Comparison of ENCODE assay signal across 26 cellular contexts in the genomic region with DNA sequence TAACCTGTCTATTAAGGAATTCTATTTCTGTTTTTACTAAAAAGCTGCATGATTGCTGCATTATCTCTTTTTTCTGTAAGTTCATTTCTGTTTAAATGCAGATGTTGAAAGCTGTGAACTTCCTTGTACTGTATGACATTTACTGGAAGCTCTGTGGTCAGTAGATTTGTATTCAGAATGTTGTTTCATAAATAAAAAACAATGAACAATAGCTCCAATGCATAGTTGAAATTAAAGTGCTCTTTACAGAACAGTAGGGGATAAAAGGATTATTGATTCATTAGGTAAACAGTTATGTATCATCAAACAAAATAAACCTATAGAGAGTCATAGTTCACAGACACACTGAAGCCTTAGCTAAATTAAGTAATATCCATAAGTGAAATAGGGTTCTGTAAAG.
"Had no signal": no experiment of that assay in that cellular context is flagged by ENCODE, and none has a peak within 500 bp of the region (broad histone marks: within the 10 kb centered on the region; RNA-seq: fewer than 3 reads in every experiment).

No MANE protein-coding gene starts in this region.

- H3K9me3 Mint-ChIP-seq: natural killer cell; stimulated activated effector memory CD8-positive, alpha-beta T cell treated with anti-CD3 and anti-CD28 coated beads, Interleukin-12 subunit alpha, Interleukin-12 subunit beta, amount 100 ng/mL, for 72 hours; stimulated activated naive B cell treated with anti-CD40 and anti-IgM and Interleukin-4, amounts not matched to agents 10 μg/mL and 1 μg/mL and 100 μg/mL, for 72 hours; stimulated activated naive CD8-positive, alpha-beta T cell treated with anti-CD3 and anti-CD28 coated beads, Interleukin-15, Interleukin-2, amounts not matched to agents 100 ng/mL and 50 ng/mL, for 24 hours; type B pancreatic cell had no signal

- DNase-seq: natural killer cell; occipital lobe; ovary; posterior cingulate gyrus; psoas muscle; right cardiac atrium; right lobe of liver; sigmoid colon; small intestine; stimulated activated CD4-positive, alpha-beta T cell treated with anti-CD3 and anti-CD28 coated beads, Interleukin-15, amount 100 ng/mL, for 24 hours; stimulated activated CD4-positive, alpha-beta T cell treated with anti-CD3 and anti-CD28 coated beads, Interleukin-2, amount 100 ng/mL, for 24 hours; stimulated activated CD4-positive, alpha-beta T cell treated with anti-CD3 and anti-CD28 coated beads, Interleukin-2, amount 100 ng/mL, for 48 hours; stimulated activated CD4-positive, alpha-beta T cell treated with anti-CD3 and anti-CD28 coated beads, Interleukin-4, amount 100 ng/mL, for 24 hours; stimulated activated naive B cell treated with anti-CD40 and anti-IgM and Interleukin-4, amounts not matched to agents 10 μg/mL and 1 μg/mL and 100 μg/mL, for 72 hours; stimulated activated naive CD4-positive, alpha-beta T cell treated with Interleukin-2 at 50 U/mL for 16 hours; stomach; testis; tibial artery; transverse colon; upper lobe of right lung had no signal

- H3K36me3 Mint-ChIP-seq: natural killer cell; stimulated activated effector memory CD8-positive, alpha-beta T cell treated with anti-CD3 and anti-CD28 coated beads, Interleukin-12 subunit alpha, Interleukin-12 subunit beta, amount 100 ng/mL, for 72 hours had no signal

- H3K27me3 Mint-ChIP-seq: progenitor cell of endocrine pancreas; stimulated activated naive B cell treated with anti-CD40 and anti-IgM and Interleukin-4, amounts not matched to agents 10 μg/mL and 1 μg/mL and 100 μg/mL, for 72 hours; stimulated activated naive CD8-positive, alpha-beta T cell treated with anti-CD3 and anti-CD28 coated beads, Interleukin-15, Interleukin-2, amounts not matched to agents 100 ng/mL and 50 ng/mL, for 24 hours; type B pancreatic cell had no signal

- FAIRE-seq: small intestine had no signal

- H3K4me1 Mint-ChIP-seq: natural killer cell; nephron; neural progenitor cell; stimulated activated effector memory CD8-positive, alpha-beta T cell treated with anti-CD3 and anti-CD28 coated beads, Interleukin-12 subunit alpha, Interleukin-12 subunit beta, amount 100 ng/mL, for 72 hours had no signal

- H3K27ac Mint-ChIP-seq: natural killer cell; nephron; neural progenitor cell; progenitor cell of endocrine pancreas; stimulated activated effector memory CD8-positive, alpha-beta T cell treated with anti-CD3 and anti-CD28 coated beads, Interleukin-12 subunit alpha, Interleukin-12 subunit beta, amount 100 ng/mL, for 72 hours; stimulated activated naive B cell treated with anti-CD40 and anti-IgM and Interleukin-4, amounts not matched to agents 10 μg/mL and 1 μg/mL and 100 μg/mL, for 72 hours; stimulated activated naive CD8-positive, alpha-beta T cell treated with anti-CD3 and anti-CD28 coated beads, Interleukin-15, Interleukin-2, amounts not matched to agents 100 ng/mL and 50 ng/mL, for 24 hours; type B pancreatic cell had no signal

- H3K4me3 Mint-ChIP-seq: natural killer cell; nephron; neural progenitor cell; stimulated activated effector memory CD8-positive, alpha-beta T cell treated with anti-CD3 and anti-CD28 coated beads, Interleukin-12 subunit alpha, Interleukin-12 subunit beta, amount 100 ng/mL, for 72 hours; stimulated activated naive B cell treated with anti-CD40 and anti-IgM and Interleukin-4, amounts not matched to agents 10 μg/mL and 1 μg/mL and 100 μg/mL, for 72 hours; stimulated activated naive CD8-positive, alpha-beta T cell treated with anti-CD3 and anti-CD28 coated beads, Interleukin-15, Interleukin-2, amounts not matched to agents 100 ng/mL and 50 ng/mL, for 24 hours; type B pancreatic cell had no signal
